Comparison of ENCODE assay signal across 1 cellular context in genomic region chr1:154186852-154187501, GRCh38.
TF ChIP-seq lines count a peak whose summit lies in the region.

No MANE protein-coding gene starts in this region.

TF ChIP-seq in K562, 482 proteins besides CTCF, POLR2A, EP300 and RAD21 (continued from another document and continues in another):
- TF ChIP-seq ZBTB7A (IDR thresholded peaks at IDR 0.05; ENCODE audit: borderline replicate concordance, control insufficient read depth, low read depth, low read length) (peak; percentile 77), ZNF354B (CRISPR knock-in tag; IDR thresholded peaks at IDR 0.05) (no peak), CBX1 (IDR thresholded peaks at IDR 0.05; ENCODE audit: low read depth) (no peak), SP1 (CRISPR knock-in tag; IDR thresholded peaks at IDR 0.05) (peak; percentile 41; the same call in 1 of the 2 replicates), MYNN (IDR thresholded peaks at IDR 0.05) (no peak), MYNN (CRISPR knock-in tag; IDR thresholded peaks at IDR 0.05) (no peak), KAT7 (CRISPR knock-in tag; IDR thresholded peaks at IDR 0.05; ENCODE audit: borderline replicate concordance) (no peak), SMAD4 (CRISPR knock-in tag; conservative IDR thresholded peaks at IDR 0.05) (peak; percentile 58), KLF13 (tag; IDR thresholded peaks at IDR 0.05; ENCODE audit: borderline replicate concordance, low read depth) (no peak), PBX2 (CRISPR knock-in tag; IDR thresholded peaks at IDR 0.05; ENCODE audit: low read depth) (no peak), PBX2 (tag; conservative IDR thresholded peaks at IDR 0.05; ENCODE audit: low read depth) (no peak), JUND (IDR thresholded peaks at IDR 0.05; ENCODE audit: borderline replicate concordance, low read depth, low read length) (peak; percentile 64; the same call in 1 of the 2 replicates), JUND (tag; IDR thresholded peaks at IDR 0.05; ENCODE audit: borderline replicate concordance, low read depth, low read length) (peak; percentile 75; the same call in 1 of the 3 replicates), RHOXF2B (CRISPR knock-in tag; conservative IDR thresholded peaks at IDR 0.05) (no peak), POLR2H (tag; IDR thresholded peaks at IDR 0.05; ENCODE audit: low read depth) (no peak), PHB2 (IDR thresholded peaks at IDR 0.05; ENCODE audit: low read depth) (peak; percentile 55; the same call in 1 of the 2 replicates), SREBF1 (IDR thresholded peaks at IDR 0.05; ENCODE audit: borderline replicate concordance, low read depth, low read length) (no peak), TFAM (CRISPR knock-in tag; conservative IDR thresholded peaks at IDR 0.05) (no peak), RBM34 (IDR thresholded peaks at IDR 0.05; ENCODE audit: borderline replicate concordance, insufficient read depth, low read length) (no peak), TGIF2 (CRISPR knock-in tag; IDR thresholded peaks at IDR 0.05) (no peak), ZNF316 (IDR thresholded peaks at IDR 0.05) (peak; percentile 57), MED1 (CRISPR knock-in tag; IDR thresholded peaks at IDR 0.05; ENCODE audit: borderline replicate concordance) (no peak), ZNF24 (IDR thresholded peaks at IDR 0.05) (peak; percentile 42; the same call in 1 of the 2 replicates), PPARD (CRISPR knock-in tag; IDR thresholded peaks at IDR 0.05) (no peak), MTA1 (IDR thresholded peaks at IDR 0.05; ENCODE audit: borderline replicate concordance) (peak; percentile 82; the same call in 1 of the 2 replicates), HES1 (IDR thresholded peaks at IDR 0.05; ENCODE audit: low read depth) (peak; percentile 80), SNRNP70 (optimal IDR thresholded peaks at IDR 0.05; ENCODE audit: low read depth, low read length) (no peak), FOXP1 (CRISPR knock-in tag; IDR thresholded peaks at IDR 0.05) (no peak), ZBED1 (IDR thresholded peaks at IDR 0.05) (no peak), CHAMP1 (IDR thresholded peaks at IDR 0.05) (0 out of 2 replicates have a peak, but pooled peaks have one; percentile 40), ZNF76 (CRISPR knock-in tag; IDR thresholded peaks at IDR 0.05; ENCODE audit: borderline replicate concordance) (no peak), ZC3H4 (CRISPR knock-in tag; IDR thresholded peaks at IDR 0.05; ENCODE audit: borderline replicate concordance) (no peak), SOX6 (IDR thresholded peaks at IDR 0.05) (peak; percentile 90), POLR2G (IDR thresholded peaks at IDR 0.05; ENCODE audit: low read depth, low read length) (no peak), ZNF41 (CRISPR knock-in tag; conservative IDR thresholded peaks at IDR 0.05) (no peak), SIRT6 (IDR thresholded peaks at IDR 0.05; ENCODE audit: low read depth, low read length) (no peak), POLR2AphosphoS2 (IDR thresholded peaks at IDR 0.05; ENCODE audit: low read length) (no peak), TAL1 (IDR thresholded peaks at IDR 0.05) (peak; percentile 79), GABPB1 (CRISPR knock-in tag; IDR thresholded peaks at IDR 0.05) (no peak), ZBTB40 (IDR thresholded peaks at IDR 0.05) (peak; percentile 100), ZBTB40 (CRISPR knock-in tag; IDR thresholded peaks at IDR 0.05) (peak; percentile 99), SUPT5H (IDR thresholded peaks at IDR 0.05) (no peak), NR4A1 (CRISPR knock-in tag; IDR thresholded peaks at IDR 0.05) (no peak), NR4A1 (tag; IDR thresholded peaks at IDR 0.05) (no peak), ELF2 (CRISPR knock-in tag; IDR thresholded peaks at IDR 0.05) (no peak), CAMTA2 (CRISPR knock-in tag; conservative IDR thresholded peaks at IDR 0.05) (no peak), MECOM (CRISPR knock-in tag; IDR thresholded peaks at IDR 0.05) (no peak), NKRF (IDR thresholded peaks at IDR 0.05; ENCODE audit: borderline replicate concordance) (peak; percentile 27; the same call in 1 of the 2 replicates), ZNF277 (CRISPR knock-in tag; IDR thresholded peaks at IDR 0.05; ENCODE audit: borderline replicate concordance) (no peak), ZC3H11A (IDR thresholded peaks at IDR 0.05; ENCODE audit: low read depth, low read length) (no peak), ZBTB34 (CRISPR knock-in tag; IDR thresholded peaks at IDR 0.05) (no peak)
